ENCODE assay signal across 14 cellular contexts in the genomic region with DNA sequence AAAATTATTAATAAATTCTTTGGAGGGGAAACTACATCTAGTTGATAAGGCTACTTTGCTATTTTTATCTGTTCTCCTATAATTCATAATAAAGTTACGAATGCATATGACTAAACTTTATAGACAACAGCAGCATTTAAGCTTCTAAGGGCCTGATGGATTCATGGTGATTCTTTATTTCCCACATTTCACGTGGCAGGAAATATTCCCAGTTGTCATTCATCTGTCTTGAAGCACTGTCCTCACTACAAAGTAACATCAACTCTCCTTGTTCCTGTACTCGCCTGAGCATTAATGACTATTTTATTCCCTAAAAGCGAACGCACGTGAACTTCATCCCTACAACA. TPM values are rescaled to one million over a fixed set of nuclear protein-coding genes. Genes with fewer than 3 reads are reported as not detected.
DNase-seq lines count a peak whose midpoint lies in the region; FAIRE-seq and TF ChIP-seq lines count a peak whose summit lies in the region.
"Had no signal": no experiment of that assay in that cellular context is flagged by ENCODE, and none has a peak within 500 bp of the region (broad histone marks: within the 10 kb centered on the region; RNA-seq: fewer than 3 reads in every experiment).

No MANE protein-coding gene starts in this region.

- H3K4me1 ChIP-seq in SJCRH30, result peaks cover 4% of the 10 kb centered on the region; the same call in 1 of the 2 replicates
- H3K4me1 ChIP-seq in small intestine (ENCODE audit: control insufficient read depth in 2 of 2, insufficient read depth in 1 of 2, low read depth in 1 of 2, low read length in 1 of 2), result peaks cover 0 to 12% of the 10 kb centered on the region in 2 donors

- H3K27me3 ChIP-seq in SJCRH30, result no peaks in the 10 kb centered on the region
- H3K27me3 ChIP-seq in small intestine (ENCODE audit: control insufficient read depth in 2 of 2, insufficient read depth in 2 of 2, low read length in 2 of 2), result peaks cover 0 to 14% of the 10 kb centered on the region in 2 donors

- WGBS in small intestine, 3 donors, result 19 to 51% (median 30%) methylated on average over 6 of the region's 6 CpGs

- no peak overlapping the region; the same call in 1 of the 2 replicates for H3K27ac ChIP-seq in SJCRH30
- no peak overlapping the region for H3K27ac ChIP-seq in small intestine (ENCODE audit: low read depth in 1 of 2, low read length in 1 of 2)
- H3K27ac ChIP-seq: heart left ventricle, VCaP had no signal

- H3K4me3 ChIP-seq in SJCRH30 (peak overlapping the region; percentile 88), small intestine (ENCODE audit: low read depth in 1 of 2, low read length in 2 of 2) (peak overlapping the region; percentile 14 to 81)

- no peak for FAIRE-seq in small intestine (lab: Jason Lieb, UNC)
- no peak for FAIRE-seq in GM12891 (lab: Jason Lieb, UNC)

- H3K9me3 ChIP-seq in SJCRH30 (replicated peaks) (no peaks in the 10 kb centered on the region), small intestine (ENCODE audit: control insufficient read depth, low read depth) (no peaks in the 10 kb centered on the region)
- H3K9me3 ChIP-seq: heart left ventricle had no signal

- peak overlapping the region; percentile 75 for H3K4me3 Mint-ChIP-seq in glutamatergic neuron (ENCODE audit: unreplicated experiment)

- TF ChIP-seq POLR2A in GM12891 (IDR thresholded peaks at IDR 0.05; ENCODE audit: low read depth, low read length), result no peak

- DNase-seq in NCI-H1694 treated with DMSO at 0.1 percent for 48 hours (lab: John Stamatoyannopoulos, UW) (peak; percentile 43), NCI-H1694 (lab: John Stamatoyannopoulos, UW) (no peak), SJCRH30 (peak in 1 of 2 experiments; percentile 13), glutamatergic neuron (no peak), small intestine (no peak), NCI-H1092 treated with DMSO at 0.1 percent for 48 hours (lab: John Stamatoyannopoulos, UW) (no peak), GM12891 (ENCODE audit: insufficient read length, low spot score) (no peak)
- no peak for DNase-seq in stimulated activated CD4-positive, alpha-beta T cell treated with anti-CD3 and anti-CD28 coated beads, Interleukin-15, amount 100 ng/mL, for 24 hours
- DNase-seq: GDM1, HCEC 1CT had no signal

- H3K9me3 Mint-ChIP-seq in glutamatergic neuron (ENCODE audit: unreplicated experiment), result peaks cover 5% of the 10 kb centered on the region
- H3K9me3 Mint-ChIP-seq: dendritic cell treated with granulocyte-macrophage colony-stimulating factor and Interleukin-4, amounts not matched to agents 40 ng/mL and 50 ng/mL, for 4 days; stimulated activated memory B cell treated with anti-CD40 and anti-IgM and Interleukin-4, amounts not matched to agents 10 μg/mL and 1 μg/mL and 100 μg/mL, for 72 hours had no signal

- peaks cover 13% of the 10 kb centered on the region for H3K27me3 Mint-ChIP-seq in glutamatergic neuron (ENCODE audit: unreplicated experiment)

- H3K36me3 Mint-ChIP-seq in glutamatergic neuron (ENCODE audit: unreplicated experiment), result no peaks in the 10 kb centered on the region
- H3K36me3 Mint-ChIP-seq: stimulated activated memory B cell treated with anti-CD40 and anti-IgM and Interleukin-4, amounts not matched to agents 10 μg/mL and 1 μg/mL and 100 μg/mL, for 72 hours had no signal

- no peak overlapping the region for H3K27ac Mint-ChIP-seq in glutamatergic neuron (ENCODE audit: unreplicated experiment)
- H3K27ac Mint-ChIP-seq: dendritic cell treated with granulocyte-macrophage colony-stimulating factor and Interleukin-4, amounts not matched to agents 40 ng/mL and 50 ng/mL, for 4 days; stimulated activated memory B cell treated with anti-CD40 and anti-IgM and Interleukin-4, amounts not matched to agents 10 μg/mL and 1 μg/mL and 100 μg/mL, for 72 hours had no signal

- peaks cover 12% of the 10 kb centered on the region for H3K4me1 Mint-ChIP-seq in glutamatergic neuron (ENCODE audit: low read depth, unreplicated experiment)

- no peak for TF ChIP-seq CTCF in glutamatergic neuron (IDR thresholded peaks at IDR 0.05; ENCODE audit: partially characterized antibody, unreplicated experiment)

- H3K36me3 ChIP-seq in SJCRH30, result no peaks in the 10 kb centered on the region
- no peaks in the 10 kb centered on the region for H3K36me3 ChIP-seq in small intestine (ENCODE audit: control insufficient read depth in 2 of 2, insufficient read depth in 2 of 2, low read length in 2 of 2)
- H3K36me3 ChIP-seq: heart left ventricle had no signal

TF ChIP-seq in GM12891, 5 proteins besides CTCF, POLR2A, EP300 and RAD21:
- no peak for TF ChIP-seq POLR2AphosphoS5 (IDR thresholded peaks at IDR 0.05; ENCODE audit: low read depth, low read length)
- TF ChIP-seq POU2F2 (IDR thresholded peaks at IDR 0.05; ENCODE audit: low read depth, low read length), result no peak
- no peak for TF ChIP-seq PAX5 (IDR thresholded peaks at IDR 0.05; ENCODE audit: insufficient read depth, low read length, severe bottlenecking)

RNA-seq across cellular contexts. Expression of a gene that starts 2.6 kb away (rescaled TPM):
- total RNA-seq in SJCRH30 (2014; rRNA removed; shearing (Covaris generic)), result 13.3 and 14.8 TPM in 2 replicates
- 20.8 TPM for total RNA-seq in glutamatergic neuron (ENCODE audit: unreplicated experiment)
- 1 to 10 TPM; 1.5 to 2.2 (median 1.8) TPM for polyA plus RNA-seq in small intestine
- 0.01 TPM for polyA plus RNA-seq in GM12891 (2012; ENCODE audit: low read depth, missing spikeins)
